1 cellular context compared by ENCODE assay signal in the genomic region with DNA sequence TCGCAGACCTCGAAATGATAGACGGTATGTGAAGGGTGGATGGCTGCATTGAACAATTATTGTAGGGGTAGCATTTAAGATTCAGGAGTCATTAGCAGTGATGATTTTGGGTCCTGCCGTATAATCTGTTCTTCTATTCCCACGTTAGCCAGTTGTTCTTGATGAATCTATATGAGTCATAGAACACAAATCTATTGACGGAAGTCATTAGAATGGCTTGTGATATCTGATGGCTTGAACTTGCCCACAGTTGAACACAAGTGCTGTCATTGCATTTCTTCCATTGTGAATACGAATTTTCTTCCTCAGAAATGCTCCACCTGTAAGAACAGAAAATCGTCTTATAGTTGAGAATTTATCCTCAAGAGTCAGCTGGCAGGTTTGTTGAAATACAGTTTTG.
TF ChIP-seq lines count a peak whose summit lies in the region.

No MANE protein-coding gene starts in this region.

TF ChIP-seq in liver, 16 proteins besides CTCF, POLR2A, EP300 and RAD21 (continued from another document):
- TF ChIP-seq RXRA (IDR thresholded peaks at IDR 0.05) (no peak), HNF4A (conservative IDR thresholded peaks at IDR 0.05) (no peak)
